Comparison of ENCODE assay signal across 15 cellular contexts in the genomic region with DNA sequence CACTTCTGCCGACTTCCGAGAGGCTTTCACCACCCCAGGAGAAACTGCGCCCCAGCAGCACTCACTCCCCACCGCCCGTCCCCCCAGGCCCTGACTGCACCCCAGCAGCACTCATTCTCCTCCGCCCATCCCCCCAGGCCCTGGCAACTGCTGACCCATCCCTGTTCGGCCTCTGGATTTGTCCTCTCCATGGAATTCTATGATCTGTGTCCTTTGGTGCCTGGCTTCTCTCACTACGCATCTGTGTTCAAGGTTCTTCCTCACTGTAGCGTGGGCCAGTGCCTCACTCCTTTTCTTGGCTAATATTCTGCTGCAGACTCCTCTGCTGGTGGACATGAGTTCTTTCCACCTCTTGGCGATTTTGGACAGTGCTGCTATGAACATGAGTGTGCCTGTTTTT.
DNase-seq lines count a peak whose midpoint lies in the region; ATAC-seq, FAIRE-seq and TF ChIP-seq lines count a peak whose summit lies in the region.
"Had no signal": no experiment of that assay in that cellular context is flagged by ENCODE, and none has a peak within 500 bp of the region (broad histone marks: within the 10 kb centered on the region; RNA-seq: fewer than 3 reads in every experiment).

No MANE protein-coding gene starts in this region.

- H2BK120ac ChIP-seq in IMR-90 (ENCODE audit: low read depth, low read length) = no peak overlapping the region

- no peak overlapping the region for H3K4me3 ChIP-seq in A549
- no peak overlapping the region for H3K4me3 ChIP-seq in IMR-90 (ENCODE audit: insufficient read depth, low read depth, low read length)
- H3K4me3 ChIP-seq: BLaER1 had no signal

- H3K14ac ChIP-seq in IMR-90 (replicated peaks; ENCODE audit: low read depth, low read length) = no peak overlapping the region

- TF ChIP-seq POLR2A in A549 (IDR thresholded peaks at IDR 0.05; ENCODE audit: low read length) = no peak
- TF ChIP-seq POLR2A in IMR-90 (IDR thresholded peaks at IDR 0.05; ENCODE audit: low read depth, low read length) = no peak

- no peak overlapping the region for H2BK20ac ChIP-seq in IMR-90 (ENCODE audit: low read depth, low read length)

- H3K4me1 ChIP-seq in A549 (no peaks in the 10 kb centered on the region), IMR-90 (ENCODE audit: control insufficient read depth, insufficient read depth, low read length) (no peaks in the 10 kb centered on the region)

- H4K91ac ChIP-seq in IMR-90 (ENCODE audit: insufficient read depth, low read depth, low read length) = no peak overlapping the region

- H4K8ac ChIP-seq in IMR-90 (ENCODE audit: low read depth in 2 of 2, low read length in 2 of 2) = no peak overlapping the region

- no peak overlapping the region for H2BK15ac ChIP-seq in IMR-90 (ENCODE audit: low read depth, low read length)

- TF ChIP-seq RAD21 in A549 (conservative IDR thresholded peaks at IDR 0.05 in 1 of 2, IDR thresholded peaks at IDR 0.05 in 1 of 2) = no peak
- no peak for TF ChIP-seq RAD21 in IMR-90 (IDR thresholded peaks at IDR 0.05; ENCODE audit: low read length)

- H3K79me1 ChIP-seq in IMR-90 (ENCODE audit: low read depth in 1 of 2, low read length in 2 of 2) = no peaks in the 10 kb centered on the region

- TF ChIP-seq CTCF in A549 (IDR thresholded peaks at IDR 0.05) (no peak), IMR-90 (conservative IDR thresholded peaks at IDR 0.05; ENCODE audit: low read depth, low read length) (no peak)

- no peak overlapping the region for H3K18ac ChIP-seq in IMR-90 (ENCODE audit: low read depth, low read length)

- intact Hi-C loops in IMR-90 (cut with micrococcal nuclease) = no loop called here

- no peak overlapping the region for H3K4ac ChIP-seq in IMR-90 (ENCODE audit: low read depth, low read length)

- H3K4me2 ChIP-seq in A549 (no peak overlapping the region), IMR-90 (ENCODE audit: low read depth, low read length) (no peak overlapping the region)
- H3K4me2 ChIP-seq: BLaER1 had no signal

- no peaks in the 10 kb centered on the region; the same call in 1 of the 2 replicates for H3K27me3 ChIP-seq in IMR-90 (ENCODE audit: control insufficient read depth, insufficient read depth, low read length)

- H3K9me1 ChIP-seq in IMR-90 (ENCODE audit: insufficient read depth, low read length) = no peaks in the 10 kb centered on the region

- H3K36me3 ChIP-seq in IMR-90 (ENCODE audit: control insufficient read depth, insufficient read depth, low read length) = no peaks in the 10 kb centered on the region
- H3K36me3 ChIP-seq: BLaER1 had no signal

- H3K9me3 ChIP-seq in A549 = no peaks in the 10 kb centered on the region
- H3K9me3 ChIP-seq in IMR-90 (ENCODE audit: control insufficient read depth, insufficient read depth, low read length) = peaks cover 11% of the 10 kb centered on the region; the same call in 1 of the 2 replicates
- H3K9me3 ChIP-seq: BLaER1, Caco-2 had no signal

- WGBS in A549 (ENCODE audit: missing lambda C conversion rate) = 72% methylated on average over 8 of the region's 10 CpGs
- WGBS in IMR-90 (ENCODE audit: extremely low coverage in 2 of 2, insufficient read length in 1 of 2), 2 experiments = 73% methylated on average over 10 of the region's 10 CpGs; no CpG with 5 or more reads in 1 of the 2 experiments

- no peak for FAIRE-seq in A549 (lab: Jason Lieb, UNC)
- FAIRE-seq: GM12892, GM19239 had no signal

- H3K9ac ChIP-seq in IMR-90 (ENCODE audit: low read depth, low read length) = no peak overlapping the region
- H3K9ac ChIP-seq: BLaER1 had no signal

- no TSS peak for BruUV-seq in IMR-90 (replicated peaks; lab: Mats Ljungman, UMichigan)

- H3K27ac ChIP-seq in A549 = no peak overlapping the region
- H3K27ac ChIP-seq in IMR-90 (ENCODE audit: insufficient read depth, low read length) = no peak overlapping the region
- H3K27ac ChIP-seq in caudate nucleus (ENCODE audit: low read depth, low read length) = peak overlapping the region; percentile 84
- peak overlapping the region; percentile 52 for H3K27ac ChIP-seq in temporal lobe (ENCODE audit: low read depth, low read length)
- H3K27ac ChIP-seq: BLaER1 had no signal

- ATAC-seq in A549 (no peak), IMR-90 (ENCODE audit: low read depth) (no peak), HG02763 (IDR thresholded peaks at IDR 0.05; ENCODE audit: unreplicated experiment) (no peak), GM18909 (IDR thresholded peaks at IDR 0.05; ENCODE audit: poor library complexity, unreplicated experiment) (no peak)

- H4K5ac ChIP-seq in IMR-90 (ENCODE audit: low read depth, low read length) = no peak overlapping the region

- H2AFZ ChIP-seq in IMR-90 (replicated peaks; ENCODE audit: low read length, poor library complexity) = no peak overlapping the region

- H3K23ac ChIP-seq in IMR-90 (ENCODE audit: low read depth, low read length) = no peak overlapping the region

- no peak overlapping the region for H2BK5ac ChIP-seq in IMR-90 (ENCODE audit: low read depth, low read length, poor library complexity, severe bottlenecking)

- no peak overlapping the region for H3K56ac ChIP-seq in IMR-90 (ENCODE audit: extremely low read depth, insufficient read depth, low read length)

- POLR2A ChIA-PET in A549 (lab: Yijun Ruan, JAX) = no interaction called here
- POLR2A ChIA-PET in IMR-90 (lab: Charles Lee; ENCODE audit: unreplicated experiment) = no interaction called here

- no peak for TF ChIP-seq EP300 in A549 (IDR thresholded peaks at IDR 0.05)

- no peak overlapping the region for H2AK9ac ChIP-seq in IMR-90 (replicated peaks; ENCODE audit: low read depth, low read length, poor library complexity)

- dilution Hi-C loops in IMR-90 (cut with HindIII; ENCODE audit: low sequenced_read_pairs, unreplicated experiment) = no loop called here

- in situ Hi-C loops in IMR-90 (cut with MboI; ENCODE audit: low sequenced_read_pairs) = no loop called here

- no peaks in the 10 kb centered on the region for H4K20me1 ChIP-seq in IMR-90 (ENCODE audit: insufficient read depth, low read length)
- H4K20me1 ChIP-seq: BLaER1 had no signal

- H2AK5ac ChIP-seq in IMR-90 (ENCODE audit: low read depth, low read length) = no peak overlapping the region

- DNase-seq in A549 (ENCODE audit: low read depth in 1 of 2, low spot score in 1 of 2) = no peak
- DNase-seq in IMR-90 = no peak
- DNase-seq in caudate nucleus (lab: John Stamatoyannopoulos, UW) = no peak
- DNase-seq: Caco-2; CD8-positive, alpha-beta memory T cell; DND-41; GDM1; HCEC 1CT; HFFc6 had no signal

- CTCF ChIA-PET in A549 (lab: Yijun Ruan, JAX) = no interaction called here
- CTCF ChIA-PET in IMR-90 (lab: Yijun Ruan, JAX) = no interaction called here

TF ChIP-seq in A549, 52 proteins besides CTCF, POLR2A, EP300 and RAD21:
- TF ChIP-seq RFX5 (IDR thresholded peaks at IDR 0.05) (0 out of 2 replicates have a peak, but pooled peaks have one; percentile 42), E2F6 (IDR thresholded peaks at IDR 0.05; ENCODE audit: borderline replicate concordance, low read depth) (no peak), CBX2 (IDR thresholded peaks at IDR 0.05; ENCODE audit: borderline replicate concordance, low read depth) (no peak), RCOR1 (IDR thresholded peaks at IDR 0.05; ENCODE audit: low read depth, low read length) (no peak), KDM5A (IDR thresholded peaks at IDR 0.05) (no peak)

TF ChIP-seq in IMR-90, 13 proteins besides CTCF, POLR2A, EP300 and RAD21:
- TF ChIP-seq CEBPB (IDR thresholded peaks at IDR 0.05; ENCODE audit: low read depth, low read length) (no peak), NFE2L2 (IDR thresholded peaks at IDR 0.05; ENCODE audit: low read depth, low read length) (no peak), RCOR1 (IDR thresholded peaks at IDR 0.05; ENCODE audit: insufficient replicate concordance, low read length) (no peak), MAZ (IDR thresholded peaks at IDR 0.05; ENCODE audit: borderline replicate concordance, low read depth, low read length) (no peak), RFX5 (IDR thresholded peaks at IDR 0.05; ENCODE audit: low read depth, low read length) (peak; percentile 59; the same call in 1 of the 2 replicates)
- TF ChIP-seq, protein P1, sequence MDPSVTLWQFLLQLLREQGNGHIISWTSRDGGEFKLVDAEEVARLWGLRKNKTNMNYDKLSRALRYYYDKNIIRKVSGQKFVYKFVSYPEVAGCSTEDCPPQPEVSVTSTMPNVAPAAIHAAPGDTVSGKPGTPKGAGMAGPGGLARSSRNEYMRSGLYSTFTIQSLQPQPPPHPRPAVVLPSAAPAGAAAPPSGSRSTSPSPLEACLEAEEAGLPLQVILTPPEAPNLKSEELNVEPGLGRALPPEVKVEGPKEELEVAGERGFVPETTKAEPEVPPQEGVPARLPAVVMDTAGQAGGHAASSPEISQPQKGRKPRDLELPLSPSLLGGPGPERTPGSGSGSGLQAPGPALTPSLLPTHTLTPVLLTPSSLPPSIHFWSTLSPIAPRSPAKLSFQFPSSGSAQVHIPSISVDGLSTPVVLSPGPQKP (IDR thresholded peaks at IDR 0.05; ENCODE audit: borderline replicate concordance, low read depth, low read length) = no peak
- TF ChIP-seq, protein P2, sequence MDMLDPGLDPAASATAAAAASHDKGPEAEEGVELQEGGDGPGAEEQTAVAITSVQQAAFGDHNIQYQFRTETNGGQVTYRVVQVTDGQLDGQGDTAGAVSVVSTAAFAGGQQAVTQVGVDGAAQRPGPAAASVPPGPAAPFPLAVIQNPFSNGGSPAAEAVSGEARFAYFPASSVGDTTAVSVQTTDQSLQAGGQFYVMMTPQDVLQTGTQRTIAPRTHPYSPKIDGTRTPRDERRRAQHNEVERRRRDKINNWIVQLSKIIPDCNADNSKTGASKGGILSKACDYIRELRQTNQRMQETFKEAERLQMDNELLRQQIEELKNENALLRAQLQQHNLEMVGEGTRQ (IDR thresholded peaks at IDR 0.05; ENCODE audit: low read depth, low read length) = no peak

Comparison
In these comparisons a context has a peak if more than half of its experiments do, and no peak if none do; other contexts are left out.
1. H3K27ac ChIP-seq: peak in caudate nucleus (single experiment) and temporal lobe (single experiment); none in A549 (0 of 2) and IMR-90 (single experiment).